ENCODE assay signal across 8 cellular contexts in the genomic region with DNA sequence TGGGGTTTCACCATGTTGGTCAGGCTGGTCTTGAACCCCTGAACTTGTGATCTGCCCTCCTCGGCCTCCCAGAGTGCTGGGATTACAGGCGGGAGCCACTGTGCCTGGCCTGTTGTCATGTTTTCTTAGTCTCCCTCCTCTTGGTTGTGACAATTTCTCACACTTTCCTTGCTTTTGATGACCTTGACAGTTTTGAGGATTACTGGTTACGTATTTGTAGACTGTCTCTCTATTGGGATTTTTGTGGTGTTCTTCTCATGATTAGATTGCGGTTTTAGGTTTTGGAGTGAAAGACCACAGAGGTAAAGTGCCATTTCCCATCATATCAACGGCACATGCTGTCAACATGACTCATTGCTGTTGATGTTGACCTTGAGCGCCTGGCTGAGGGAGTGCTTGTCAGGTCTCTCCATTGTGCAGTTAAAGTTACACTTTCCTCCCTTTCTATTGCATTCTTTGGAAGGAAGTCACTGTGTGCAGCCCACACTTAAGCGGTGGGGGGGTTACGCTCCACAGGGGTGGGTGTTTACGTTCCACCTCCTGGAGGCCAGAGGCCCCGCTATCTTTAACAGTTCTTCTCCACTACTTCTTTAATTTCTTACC. TPM values are rescaled to one million over a fixed set of nuclear protein-coding genes. Genes with fewer than 3 reads are reported as not detected.
DNase-seq lines count a peak whose midpoint lies in the region; ATAC-seq, FAIRE-seq and TF ChIP-seq lines count a peak whose summit lies in the region.
"Had no signal": no experiment of that assay in that cellular context is flagged by ENCODE, and none has a peak within 500 bp of the region (broad histone marks: within the 10 kb centered on the region; RNA-seq: fewer than 3 reads in every experiment).

No MANE protein-coding gene starts in this region.

- ATAC-seq in GM12878 (peak; percentile 78), GM18502 (IDR thresholded peaks at IDR 0.05; ENCODE audit: poor library complexity, unreplicated experiment) (no peak)

- no peak for TF ChIP-seq POLR2A in H54 (IDR thresholded peaks at IDR 0.05; ENCODE audit: low read depth, low read length)
- no peak for TF ChIP-seq POLR2A in GM12878 (IDR thresholded peaks at IDR 0.05; ENCODE audit: low read depth, low read length)

- H3K27me3 ChIP-seq in GM12878 (replicated peaks in 1 of 2; ENCODE audit: control insufficient read depth in 2 of 2, insufficient read depth in 2 of 2, low read length in 1 of 2): peaks cover 0 to 3% of the 10 kb centered on the region in 2 experiments; a peak in 1 of 4 replicates
- peaks cover 3% of the 10 kb centered on the region for H3K27me3 ChIP-seq in smooth muscle cell (ENCODE audit: low read depth)

- DNase-seq in H54 (ENCODE audit: insufficient read length, low spot score) (peak; percentile 86), RCC 7860 (ENCODE audit: low spot score) (peak; percentile 99), GM12878 (ENCODE audit: low read depth, low spot score) (peak; percentile 28), non-pigmented ciliary epithelial cell (ENCODE audit: low read depth) (peak; percentile 97), NCI-H2196 (lab: John Stamatoyannopoulos, UW; ENCODE audit: unreplicated experiment) (no peak), smooth muscle cell (lab: John Stamatoyannopoulos, UW; ENCODE audit: unreplicated experiment) (no peak)

- TF ChIP-seq EP300 in GM12878 (IDR thresholded peaks at IDR 0.05; ENCODE audit: borderline replicate concordance in 1 of 2, control insufficient read depth in 1 of 2, low read depth in 2 of 2, low read length in 2 of 2): no peak

- FAIRE-seq in H54 (lab: Jason Lieb, UNC): no peak
- peak; percentile 99 for FAIRE-seq in RCC 7860 (lab: Jason Lieb, UNC)
- peak; percentile 69 for FAIRE-seq in GM12878 (lab: Jason Lieb, UNC)

- H3K36me3 ChIP-seq in GM12878 (ENCODE audit: control insufficient read depth in 2 of 2, insufficient read depth in 2 of 2, low read length in 1 of 2) (no peaks in the 10 kb centered on the region), smooth muscle cell (ENCODE audit: low read depth) (no peaks in the 10 kb centered on the region)

- H3K9ac ChIP-seq in GM12878 (ENCODE audit: control insufficient read depth, insufficient read depth, low read length) (no peak overlapping the region), smooth muscle cell (ENCODE audit: low read depth) (no peak overlapping the region)

- H3K4me2 ChIP-seq in GM12878 (ENCODE audit: control insufficient read depth, insufficient read depth) (no peak overlapping the region), smooth muscle cell (no peak overlapping the region)

- no peak overlapping the region for H3K4me3 ChIP-seq in GM12878
- H3K4me3 ChIP-seq in smooth muscle cell: no peak overlapping the region

- POLR2A ChIA-PET in GM12878 (lab: Charles Lee): no interaction called here

- in situ Hi-C loops in GM12878 (cut with MboI): no loop called here

- no peak for TF ChIP-seq CTCF in GM12878 (IDR thresholded peaks at IDR 0.05 in 2 of 3, conservative IDR thresholded peaks at IDR 0.05 in 1 of 3; ENCODE audit: control insufficient read depth in 2 of 3, extremely low read depth in 1 of 3, insufficient read depth in 1 of 3, low read depth in 3 of 3, low read length in 3 of 3)
- no peak for TF ChIP-seq CTCF in smooth muscle cell (IDR thresholded peaks at IDR 0.05; ENCODE audit: borderline replicate concordance, insufficient read depth, poor library complexity, severe bottlenecking)

- TF ChIP-seq RAD21 in GM12878 (IDR thresholded peaks at IDR 0.05; ENCODE audit: insufficient read depth, low read depth, low read length): no peak

- H3F3A ChIP-seq in smooth muscle cell (ENCODE audit: low read depth): no peaks in the 10 kb centered on the region

- WGBS in GM12878 (ENCODE audit: insufficient coverage, insufficient replicate concordance, low lambda C conversion rate, missing lambda C conversion rate): 38% methylated on average over 10 of the region's 10 CpGs
- 18% methylated on average over 10 of the region's 10 CpGs for WGBS in smooth muscle cell (ENCODE audit: low lambda C conversion rate)

- SMC1A ChIA-PET in GM12878 (lab: Charles Lee; ENCODE audit: uncharacterized antibody, unreplicated experiment): interaction anchor here (0.7 to 1.7 kb wide), 4 partner anchors 9 to 71 kb away, joined by 3 to 7 read pairs (median 4); no protein-coding TSS in a partner anchor

- H3K9me3 ChIP-seq in GM12878 (replicated peaks; ENCODE audit: control insufficient read depth, insufficient read depth, low read length): no peaks in the 10 kb centered on the region
- no peaks in the 10 kb centered on the region for H3K9me3 ChIP-seq in smooth muscle cell (replicated peaks; ENCODE audit: low read depth)

- RAD21 ChIA-PET in GM12878 (lab: Charles Lee; ENCODE audit: unreplicated experiment): no interaction called here

- H4K20me1 ChIP-seq in GM12878 (ENCODE audit: control insufficient read depth, insufficient read depth) (no peaks in the 10 kb centered on the region), smooth muscle cell (ENCODE audit: low read depth) (no peaks in the 10 kb centered on the region)

- H2AFZ ChIP-seq in GM12878 (ENCODE audit: control insufficient read depth, low read depth, low read length): no peak overlapping the region
- H2AFZ ChIP-seq in smooth muscle cell (ENCODE audit: low read depth): no peak overlapping the region

- H3K4me1 ChIP-seq in GM12878 (ENCODE audit: control insufficient read depth, insufficient read depth, low read length) (peaks cover 6% of the 10 kb centered on the region), smooth muscle cell (ENCODE audit: low read depth) (peaks cover 8% of the 10 kb centered on the region)

- CTCF ChIA-PET in GM12878 (lab: Yijun Ruan, JAX): interaction anchor here (0.6 to 2.1 kb wide), 8 partner anchors 11 to 591 kb away, joined by 3 to 11 read pairs (median 5); no protein-coding TSS in a partner anchor

- no peak overlapping the region for H3K27ac ChIP-seq in GM12878 (ENCODE audit: control insufficient read depth, insufficient read depth)
- no peak overlapping the region for H3K27ac ChIP-seq in smooth muscle cell (ENCODE audit: low read depth)

- H3K79me2 ChIP-seq in GM12878 (ENCODE audit: control insufficient read depth, insufficient read depth, low read length) (no peaks in the 10 kb centered on the region), smooth muscle cell (ENCODE audit: low read depth) (no peaks in the 10 kb centered on the region)

- intact Hi-C loops in GM12878 (cut with micrococcal nuclease; ENCODE audit: unreplicated experiment): loop anchor here (5.0 kb wide), 1 partner anchor 88 kb away; no protein-coding TSS in a partner anchor

- BruUV-seq in GM12878 (replicated peaks; lab: Mats Ljungman, UMichigan): no TSS peak

RNA-seq across cellular contexts. Expression of a gene that starts 10.8 kb away (rescaled TPM):
- 0.58 TPM in 1 of 2 replicates, not detected in the other for total RNA-seq in GM12878 (2013; cell fraction: nucleolus; rRNA removed)
- total RNA-seq in GM12878 (2014; rRNA removed) (not detected in 2 replicates), GM12878 (2014; rRNA removed; fragmentation: Illumina TruSeq; extraction: Trizol) (not detected in 2 replicates), GM12878 (2021) (0.05 and 0.13 TPM in 2 replicates), smooth muscle cell (0.04 and 0.40 TPM in 2 replicates)
- not detected for polyA plus RNA-seq in GM12878 (2011; ENCODE audit: low read depth)
- polyA plus RNA-seq in GM12878 (2011; rRNA removed) (0.01 and 0.04 TPM in 2 replicates), GM12878 (2014; fragmentation: Illumina TruSeq; extraction: Trizol) (not detected in 2 replicates), GM12878 (2014; fragmentation: Nextera tagmentation; extraction: Ambion mirVana) (under 1 TPM in 1 of 2 experiments, not detected in 1; 0.02 TPM), GM12878 (2014; rRNA removed) (0.03 and 0.05 TPM in 2 replicates), GM12878 (2016; fragmentation: Nextera tagmentation; extraction: Ambion mirVana) (not detected), smooth muscle cell (0.91 and 1.1 TPM in 2 replicates)
- 0.03 and 0.04 TPM in 2 replicates for polyA plus RNA-seq in GM12878 (2011; cell fraction: cytosol; rRNA removed)
- polyA plus RNA-seq in GM12878 (2011; cell fraction: nucleus; rRNA removed): 0.29 and 0.31 TPM in 2 replicates
- polyA plus RNA-seq in GM12878 (2012): 0.28 and 0.39 TPM in 2 replicates
- polyA minus RNA-seq in GM12878 (2011; rRNA and poly(A)+ RNA removed): not detected in 2 replicates
- not detected in 2 replicates for polyA minus RNA-seq in GM12878 (2011; cell fraction: cytosol; rRNA and poly(A)+ RNA removed)
- polyA minus RNA-seq in GM12878 (2011; cell fraction: nucleus; rRNA and poly(A)+ RNA removed): not detected in 2 replicates

RNA-seq across cellular contexts. Expression of a gene that starts 25.2 kb away (rescaled TPM):
- total RNA-seq in GM12878 (2013; cell fraction: nucleolus; rRNA removed): 0.39 TPM in 1 of 2 replicates, not detected in the other
- 0.11 and 0.22 TPM in 2 replicates for total RNA-seq in GM12878 (2014; rRNA removed)
- total RNA-seq in GM12878 (2014; rRNA removed; fragmentation: Illumina TruSeq; extraction: Trizol): not detected in 2 replicates
- total RNA-seq in GM12878 (2021): 0.16 TPM in 1 of 2 replicates, not detected in the other
- polyA plus RNA-seq in GM12878 (2011; ENCODE audit: low read depth): not detected
- polyA plus RNA-seq in GM12878 (2011; rRNA removed): 0.42 TPM in 2 replicates
- 0.96 and 1.0 TPM in 2 replicates for polyA plus RNA-seq in GM12878 (2011; cell fraction: cytosol; rRNA removed)
- polyA plus RNA-seq in GM12878 (2011; cell fraction: nucleus; rRNA removed): 0.22 and 0.88 TPM in 2 replicates
- 0.12 and 0.22 TPM in 2 replicates for polyA plus RNA-seq in GM12878 (2012)
- not detected in 2 replicates for polyA plus RNA-seq in GM12878 (2014; fragmentation: Illumina TruSeq; extraction: Trizol)
- under 1 TPM in 1 of 2 experiments, not detected in 1; 0.03 TPM for polyA plus RNA-seq in GM12878 (2014; fragmentation: Nextera tagmentation; extraction: Ambion mirVana)
- polyA plus RNA-seq in GM12878 (2014; rRNA removed): 0.09 TPM in 1 of 2 replicates, not detected in the other
- polyA plus RNA-seq in GM12878 (2016; fragmentation: Nextera tagmentation; extraction: Ambion mirVana): under 1 TPM in 1 of 2 experiments, not detected in 1; 0.13 TPM
- polyA minus RNA-seq in GM12878 (2011; rRNA and poly(A)+ RNA removed): 0.21 TPM in 1 of 2 replicates, not detected in the other
- not detected in 2 replicates for polyA minus RNA-seq in GM12878 (2011; cell fraction: cytosol; rRNA and poly(A)+ RNA removed)
- not detected in 2 replicates for polyA minus RNA-seq in GM12878 (2011; cell fraction: nucleus; rRNA and poly(A)+ RNA removed)
- not detected in 2 replicates for total RNA-seq in smooth muscle cell
- polyA plus RNA-seq in smooth muscle cell: not detected in 2 replicates
- total RNA-seq: mononuclear cell had no signal

RNA-seq across cellular contexts. Expression of a gene that starts 45.6 kb away (rescaled TPM):
- total RNA-seq in GM12878 (2013; cell fraction: nucleolus; rRNA removed): 1.4 and 1.9 TPM in 2 replicates
- total RNA-seq in GM12878 (2014; rRNA removed) (0.17 and 0.65 TPM in 2 replicates), GM12878 (2014; rRNA removed; fragmentation: Illumina TruSeq; extraction: Trizol) (0.14 and 0.18 TPM in 2 replicates), GM12878 (2021) (0.31 and 0.40 TPM in 2 replicates), smooth muscle cell (not detected in 2 replicates)
- polyA plus RNA-seq in GM12878 (2011; ENCODE audit: low read depth): 0.28 TPM
- polyA plus RNA-seq in GM12878 (2011; rRNA removed) (1.2 and 1.7 TPM in 2 replicates), GM12878 (2014; fragmentation: Illumina TruSeq; extraction: Trizol) (0.16 and 0.17 TPM in 2 replicates), GM12878 (2014; fragmentation: Nextera tagmentation; extraction: Ambion mirVana) (under 1 TPM; 0.05 to 0.15 TPM), GM12878 (2014; rRNA removed) (0.18 and 0.45 TPM in 2 replicates), GM12878 (2016; fragmentation: Nextera tagmentation; extraction: Ambion mirVana) (under 1 TPM; 0.06 to 0.08 TPM), smooth muscle cell (0.05 TPM in 1 of 2 replicates, not detected in the other)
- polyA plus RNA-seq in GM12878 (2011; cell fraction: cytosol; rRNA removed): 1.5 and 1.7 TPM in 2 replicates
- polyA plus RNA-seq in GM12878 (2011; cell fraction: nucleus; rRNA removed): 2.2 and 2.7 TPM in 2 replicates
- polyA plus RNA-seq in GM12878 (2012): 0.35 and 0.49 TPM in 2 replicates
- polyA minus RNA-seq in GM12878 (2011; rRNA and poly(A)+ RNA removed): 1.6 and 2.7 TPM in 2 replicates
- 0.31 and 0.80 TPM in 2 replicates for polyA minus RNA-seq in GM12878 (2011; cell fraction: cytosol; rRNA and poly(A)+ RNA removed)
- polyA minus RNA-seq in GM12878 (2011; cell fraction: nucleus; rRNA and poly(A)+ RNA removed): 4.0 and 4.2 TPM in 2 replicates
- total RNA-seq: mononuclear cell had no signal

RNA-seq across cellular contexts. Expression of a gene that starts 52.1 kb away (rescaled TPM):
- 24.6 and 24.7 TPM in 2 replicates for total RNA-seq in GM12878 (2013; cell fraction: nucleolus; rRNA removed)
- 7.5 and 8.0 TPM in 2 replicates for total RNA-seq in GM12878 (2014; rRNA removed)
- 5.0 and 6.1 TPM in 2 replicates for total RNA-seq in GM12878 (2014; rRNA removed; fragmentation: Illumina TruSeq; extraction: Trizol)
- total RNA-seq in GM12878 (2021): 15.2 and 15.3 TPM in 2 replicates
- polyA plus RNA-seq in GM12878 (2011; ENCODE audit: low read depth): 4.3 TPM
- polyA plus RNA-seq in GM12878 (2011; rRNA removed): 11.8 and 23.7 TPM in 2 replicates
- 32.2 and 40.1 TPM in 2 replicates for polyA plus RNA-seq in GM12878 (2011; cell fraction: cytosol; rRNA removed)
- polyA plus RNA-seq in GM12878 (2011; cell fraction: nucleus; rRNA removed): 56.9 and 57.7 TPM in 2 replicates
- polyA plus RNA-seq in GM12878 (2012): 9.2 and 14.4 TPM in 2 replicates
- polyA plus RNA-seq in GM12878 (2014; fragmentation: Illumina TruSeq; extraction: Trizol): 5.5 and 8.1 TPM in 2 replicates
- polyA plus RNA-seq in GM12878 (2014; fragmentation: Nextera tagmentation; extraction: Ambion mirVana): 1 to 10 TPM in 1 of 2 experiments, under 1 TPM in 1; 0.60 to 1.9 TPM
- 14.5 and 15.2 TPM in 2 replicates for polyA plus RNA-seq in GM12878 (2014; rRNA removed)
- 10 to 100 TPM; 10.4 to 12.6 TPM for polyA plus RNA-seq in GM12878 (2016; fragmentation: Nextera tagmentation; extraction: Ambion mirVana)
- 22.8 and 48.1 TPM in 2 replicates for polyA minus RNA-seq in GM12878 (2011; rRNA and poly(A)+ RNA removed)
- polyA minus RNA-seq in GM12878 (2011; cell fraction: cytosol; rRNA and poly(A)+ RNA removed): 11.5 and 17.3 TPM in 2 replicates
- 32.5 and 51.8 TPM in 2 replicates for polyA minus RNA-seq in GM12878 (2011; cell fraction: nucleus; rRNA and poly(A)+ RNA removed)
- 3.1 and 4.0 TPM in 2 replicates for total RNA-seq in smooth muscle cell
- 6.2 and 8.6 TPM in 2 replicates for polyA plus RNA-seq in smooth muscle cell

Comparison
In these comparisons a context has a peak if more than half of its experiments do, and no peak if none do; other contexts are left out.
1. DNase-seq: peak in H54 (single experiment), RCC 7860 (single experiment), GM12878 (single experiment) and non-pigmented ciliary epithelial cell (single experiment); none in NCI-H2196 (single experiment) and smooth muscle cell (single experiment).